Comparison of ENCODE assay signal across 22 cellular contexts in genomic region chr9:22054529-22054928, GRCh38. TPM values are rescaled to one million over a fixed set of nuclear protein-coding genes. Genes with fewer than 3 reads are reported as not detected.
"Had no signal": no experiment of that assay in that cellular context is flagged by ENCODE, and none has a peak within 500 bp of the region (broad histone marks: within the 10 kb centered on the region; RNA-seq: fewer than 3 reads in every experiment).

No MANE protein-coding gene starts in this region.

- H3K27me3 ChIP-seq: ascending aorta, cardiac muscle cell had no signal

- ATAC-seq: activated CD4-positive, CD25-positive, alpha-beta regulatory T cell treated with anti-CD3 and anti-CD28 coated beads, Interleukin-2, amount 50 U/mL, for 24 hours; activated CD8-positive, alpha-beta T cell treated with anti-CD3 and anti-CD28 coated beads for 36 hours; activated T-cell treated with anti-CD3 and anti-CD28 coated beads, Interleukin-2, amount 50 U/mL, for 72 hours; K562; T-cell had no signal

- H3K4me1 ChIP-seq: ascending aorta had no signal

- DNase-seq: activated CD4-positive, alpha-beta T cell treated with anti-CD3 and anti-CD28 coated beads for 4 hours; activated CD8-positive, alpha-beta memory T cell treated with anti-CD3 and anti-CD28 coated beads, Interleukin-2, amount 50 U/mL, for 4 hours; activated CD8-positive, alpha-beta T cell treated with anti-CD3 and anti-CD28 coated beads for 36 hours; activated naive CD4-positive, alpha-beta T cell treated with anti-CD3 and anti-CD28 coated beads, Interleukin-2, amount 50 U/mL, for 16 hours; activated T-cell treated with anti-CD3 and anti-CD28 coated beads, Interleukin-2, amount 50 U/mL, for 72 hours; amniotic stem cell; cerebellar nuclear complex; Kasumi-1; NCI-H1048; NCI-H146; NCI-H187 treated with DMSO at 0.1 percent for 48 hours; NCI-H2081 treated with DMSO at 0.1 percent for 48 hours; NCI-H446; NCI-H524; T-cell; WERI-Rb-1 had no signal

- H3K4me3 ChIP-seq: ascending aorta, cardiac muscle cell, K562, SK-N-MC had no signal

- H3K9me3 ChIP-seq: ascending aorta had no signal

- H3K36me3 ChIP-seq: ascending aorta, cardiac muscle cell had no signal

- H3K27ac ChIP-seq: ascending aorta, cardiac muscle cell, SK-N-MC, WERI-Rb-1 had no signal

- FAIRE-seq: K562, RCC 7860 had no signal

RNA-seq across cellular contexts. Expression of gene CDKN2B, which starts 45.4 kb away (rescaled TPM):
- polyA plus RNA-seq: K562 had no signal

RNA-seq across cellular contexts. Expression of gene CDKN2B-AS1, which starts 59.9 kb away (rescaled TPM):
- polyA plus RNA-seq: cardiac muscle cell, K562 had no signal
